1 cellular context compared by ENCODE assay signal in genomic region chr2:203535078-203535783, GRCh38.
TF ChIP-seq lines count a peak whose summit lies in the region.

TSS of gene RAPH1 (minus strand) at chr2:203535301. CDS start at chr2:203495353, 39,948 bp downstream.

TF ChIP-seq in IMR-90, 13 proteins besides CTCF, POLR2A, EP300 and RAD21:
- peak; percentile 25; the same call in 1 of the 2 replicates for TF ChIP-seq FOS (IDR thresholded peaks at IDR 0.05; ENCODE audit: low read depth, low read length)
- TF ChIP-seq SMC3 (IDR thresholded peaks at IDR 0.05; ENCODE audit: low read depth, low read length): peak; percentile 28
- no peak for TF ChIP-seq NFE2L2 (IDR thresholded peaks at IDR 0.05; ENCODE audit: low read depth, low read length)
- TF ChIP-seq RCOR1 (IDR thresholded peaks at IDR 0.05; ENCODE audit: insufficient replicate concordance, low read length): no peak
- peak; percentile 32; the same call in 1 of the 2 replicates for TF ChIP-seq MXI1 (IDR thresholded peaks at IDR 0.05; ENCODE audit: borderline replicate concordance, low read depth, low read length)
- peak; percentile 70 for TF ChIP-seq MAZ (IDR thresholded peaks at IDR 0.05; ENCODE audit: borderline replicate concordance, low read depth, low read length)
- TF ChIP-seq BHLHE40 (IDR thresholded peaks at IDR 0.05; ENCODE audit: low read depth, low read length): peak; percentile 91
